Comparison of ENCODE assay signal across 9 cellular contexts in genomic region chr15:88635343-88635742, GRCh38. TPM values are rescaled to one million over a fixed set of nuclear protein-coding genes. Genes with fewer than 3 reads are reported as not detected.
DNase-seq lines count a peak whose midpoint lies in the region; ATAC-seq and TF ChIP-seq lines count a peak whose summit lies in the region.
"Had no signal": no experiment of that assay in that cellular context is flagged by ENCODE, and none has a peak within 500 bp of the region (broad histone marks: within the 10 kb centered on the region; RNA-seq: fewer than 3 reads in every experiment).

No MANE protein-coding gene starts in this region.

- H3K9me3 ChIP-seq in heart right ventricle: no peaks in the 10 kb centered on the region

- no peak for TF ChIP-seq CTCF in heart right ventricle (IDR thresholded peaks at IDR 0.05)

- H3K27ac ChIP-seq in skin epidermis: peak overlapping the region in 15 of 21 experiments; percentile 4 to 98 (median 90)
- H3K27ac ChIP-seq in heart right ventricle: peak overlapping the region in 1 of 10 donors; percentile 96

- 71 to 73% methylated on average over 6 of the region's 6 CpGs for WGBS in heart right ventricle, 2 donors

- H3K4me3 ChIP-seq in skin epidermis (no peak overlapping the region), heart right ventricle (peak overlapping the region in 1 of 10 donors; percentile 34)

- ATAC-seq in GM19043 (IDR thresholded peaks at IDR 0.05; ENCODE audit: low read depth, unreplicated experiment) (peak; percentile 36), HG02870 (IDR thresholded peaks at IDR 0.05; ENCODE audit: unreplicated experiment) (peak; percentile 25), heart right ventricle (no peak)

- intact Hi-C loops in heart right ventricle (cut with DNase I): no loop called here

- peaks cover 12 to 71% (median 20%) of the 10 kb centered on the region in 9 donors for H3K4me1 ChIP-seq in heart right ventricle

- peaks cover 0 to 45% (median 3%) of the 10 kb centered on the region in 9 donors for H3K36me3 ChIP-seq in heart right ventricle

- H3K27me3 ChIP-seq in heart right ventricle: no peaks in the 10 kb centered on the region

- DNase-seq in T-helper 22 cell (ENCODE audit: low read depth) (peak; percentile 41), HPDE6-E6E7 (ENCODE audit: extremely low spot score) (no peak), SIG-M5 treated with dmso at 0.1 percent for 504 hours (lab: John Stamatoyannopoulos, UW; ENCODE audit: unreplicated experiment) (no peak), heart right ventricle (no peak), glomerular visceral epithelial cell (ENCODE audit: extremely low spot score) (no peak)
- DNase-seq: kidney glomerular epithelial cell had no signal

RNA-seq across cellular contexts. Expression of gene ISG20, which starts 3.5 kb away (rescaled TPM):
- total RNA-seq in heart right ventricle: 10 to 100 TPM in 1 of 10 donors, 1 to 10 TPM in 9; 2.0 to 23.0 (median 4.5) TPM
- 10 to 100 TPM in 1 of 2 donors, 1 to 10 TPM in 1; 3.6 to 13.8 TPM for polyA plus RNA-seq in heart right ventricle

RNA-seq across cellular contexts. Expression of gene AEN, which starts 14.2 kb away (rescaled TPM):
- 1 to 10 TPM; 4.0 to 9.5 (median 5.6) TPM for total RNA-seq in heart right ventricle
- polyA plus RNA-seq in heart right ventricle: 10 to 100 TPM in 1 of 2 donors, 1 to 10 TPM in 1; 3.4 to 13.2 TPM

Comparison
In these comparisons a context has a peak if more than half of its experiments do, and no peak if none do; other contexts are left out.
1. ATAC-seq: peak in GM19043 (single experiment) and HG02870 (single experiment); none in heart right ventricle (0 of 8).